Comparison of ENCODE assay signal across 8 cellular contexts in genomic region chr7:17940302-17941170, GRCh38. TPM values are rescaled to one million over a fixed set of nuclear protein-coding genes. Genes with fewer than 3 reads are reported as not detected.
DNase-seq lines count a peak whose midpoint lies in the region; ATAC-seq and TF ChIP-seq lines count a peak whose summit lies in the region.

SNX13 (minus strand) TSS chr7:17940494; CDS start chr7:17940295, 199 bp downstream.

- H2AFZ ChIP-seq in OCI-LY3 (ENCODE audit: low read depth, low read length) = peak within 1 kb of the TSS; percentile 88

- H3K27me3 ChIP-seq in OCI-LY3 (ENCODE audit: low read depth, low read length) (no peaks in the 10 kb centered on the region; the same call in 1 of the 2 replicates), mononuclear cell (ENCODE audit: insufficient read depth, low read length) (no peaks in the 10 kb centered on the region)

- no peaks in the 10 kb centered on the region for H3K36me3 ChIP-seq in OCI-LY3 (replicated peaks; ENCODE audit: low read depth, low read length)

- H3K9ac ChIP-seq in OCI-LY3 (ENCODE audit: low read length) = peak within 1 kb of the TSS; percentile 86

- peaks cover 49% of the 10 kb centered on the region for H3K79me2 ChIP-seq in OCI-LY3 (ENCODE audit: low read length)

- H3K4me3 ChIP-seq in OCI-LY3 (ENCODE audit: low read length) = peak within 1 kb of the TSS; percentile 97
- H3K4me3 ChIP-seq in mononuclear cell (ENCODE audit: low read length) = peak within 1 kb of the TSS; percentile 85

- TF ChIP-seq CTCF in OCI-LY3 (IDR thresholded peaks at IDR 0.05; ENCODE audit: low read depth, low read length) = peak; percentile 17

- H3K4me1 ChIP-seq in OCI-LY3 (ENCODE audit: low read length) = peaks cover 23% of the 10 kb centered on the region
- H3K4me1 ChIP-seq in mononuclear cell (ENCODE audit: insufficient read depth, low read length) = peaks cover 26% of the 10 kb centered on the region

- peak within 1 kb of the TSS; percentile 97 for H3K4me2 ChIP-seq in OCI-LY3 (ENCODE audit: low read length)

- no peaks in the 10 kb centered on the region; the same call in 1 of the 2 replicates for H4K20me1 ChIP-seq in OCI-LY3 (ENCODE audit: insufficient read depth, low read length)

- peak; percentile 96 for ATAC-seq in GM21526 (IDR thresholded peaks at IDR 0.05; ENCODE audit: low FRiP score, unreplicated experiment)

- DNase-seq in DMS114 treated with DMSO at 0.1 percent for 48 hours (lab: John Stamatoyannopoulos, UW; ENCODE audit: unreplicated experiment) (peak; percentile 77), HuH-7.5 (ENCODE audit: low spot score) (peak; percentile 77), activated T-cell treated with anti-CD3 and anti-CD28 coated beads for 1 hour (ENCODE audit: low read depth) (peak; percentile 87), epidermal melanocyte (ENCODE audit: insufficient read length, low spot score) (peak; percentile 76)
- DNase-seq in stimulated activated CD8-positive, alpha-beta memory T cell treated with anti-CD3 and anti-CD28 coated beads, Interleukin-4, amount 100 ng/mL, for 1 hour (ENCODE audit: low read depth in 2 of 2, low spot score in 1 of 2) = peak; percentile 79 to 81

- H3K9me3 ChIP-seq in OCI-LY3 (ENCODE audit: insufficient read depth, low read length) (no peaks in the 10 kb centered on the region), mononuclear cell (ENCODE audit: low read depth, low read length) (no peaks in the 10 kb centered on the region)

- H3K27ac ChIP-seq in OCI-LY3 (ENCODE audit: low read length) = peak within 1 kb of the TSS; percentile 73

RNA-seq across cellular contexts. Expression of gene SNX13, which starts in this region (rescaled TPM):
- total RNA-seq in mononuclear cell = 57.2 TPM

Comparison
In these comparisons a context has a peak if more than half of its experiments do, and no peak if none do; other contexts are left out.
1. Peak in every context shown above with its lines: DNase-seq, ATAC-seq, H3K4me3 ChIP-seq and H3K27ac ChIP-seq.